Comparison of ENCODE assay signal across 26 cellular contexts in genomic region chr15:69018951-69019350, GRCh38. TPM values are rescaled to one million over a fixed set of nuclear protein-coding genes. Genes with fewer than 3 reads are reported as not detected.
DNase-seq lines count a peak whose midpoint lies in the region; ATAC-seq and TF ChIP-seq lines count a peak whose summit lies in the region.
"Had no signal": no experiment of that assay in that cellular context is flagged by ENCODE, and none has a peak within 500 bp of the region (broad histone marks: within the 10 kb centered on the region; RNA-seq: fewer than 3 reads in every experiment).

No MANE protein-coding gene starts in this region.

- H3K4me3 Mint-ChIP-seq in osteocyte (ENCODE audit: unreplicated experiment) = no peak overlapping the region
- H3K4me3 Mint-ChIP-seq: CD14-positive monocyte; CD4-positive, alpha-beta memory T cell; CD4-positive, CD25-positive, alpha-beta regulatory T cell; CD8-positive, alpha-beta memory T cell had no signal

- TF ChIP-seq POLR2A in esophagus muscularis mucosa (IDR thresholded peaks at IDR 0.05; ENCODE audit: low read depth) (no peak), transverse colon (IDR thresholded peaks at IDR 0.05) (no peak)

- no peak overlapping the region for H3K27ac Mint-ChIP-seq in osteocyte (ENCODE audit: unreplicated experiment)
- H3K27ac Mint-ChIP-seq: CD14-positive monocyte; CD4-positive, alpha-beta memory T cell; CD4-positive, CD25-positive, alpha-beta regulatory T cell; CD8-positive, alpha-beta memory T cell had no signal

- intact Hi-C loops in esophagus muscularis mucosa (cut with DNase I) (no loop called here), transverse colon (cut with DNase I; ENCODE audit: low total_unique reads) (no loop called here)

- no peak overlapping the region for H3K4me3 ChIP-seq in esophagus muscularis mucosa
- no peak overlapping the region for H3K4me3 ChIP-seq in lung
- no peak overlapping the region for H3K4me3 ChIP-seq in transverse colon
- H3K4me3 ChIP-seq: BLaER1, GM12878 had no signal

- H3K27me3 ChIP-seq in esophagus muscularis mucosa (peaks cover 0 to 12% (median 0%) of the 10 kb centered on the region in 4 donors), lung (ENCODE audit: control insufficient read depth, insufficient read depth) (no peaks in the 10 kb centered on the region), transverse colon (no peaks in the 10 kb centered on the region)
- H3K27me3 ChIP-seq: BE2C, BLaER1 had no signal

- H3K9me3 Mint-ChIP-seq in osteocyte (ENCODE audit: unreplicated experiment) = no peaks in the 10 kb centered on the region
- H3K9me3 Mint-ChIP-seq: CD8-positive, alpha-beta memory T cell had no signal

- TF ChIP-seq EP300 in esophagus muscularis mucosa (IDR thresholded peaks at IDR 0.05) (no peak), transverse colon (IDR thresholded peaks at IDR 0.05; ENCODE audit: low read depth) (no peak)

- DNase-seq in esophagus muscularis mucosa (ENCODE audit: extremely low spot score) = peak; percentile 70
- peak; percentile 25 for DNase-seq in lung (ENCODE audit: low spot score)
- DNase-seq in osteocyte (ENCODE audit: extremely low spot score, unreplicated experiment) = peak; percentile 59
- DNase-seq in transverse colon = no peak
- DNase-seq in activated CD4-positive, CD25-positive, alpha-beta regulatory T cell treated with anti-CD3 and anti-CD28 coated beads, Interleukin-2, amount 50 U/mL, for 72 hours = no peak
- DNase-seq: 8988T; ACHN; BE2C; C1 segment of cervical spinal cord; CD4-positive, alpha-beta memory T cell; CD4-positive, CD25-positive, alpha-beta regulatory T cell; CD8-positive, alpha-beta memory T cell; COR-L47; DMS 273 treated with DMSO at 0.1 percent for 48 hours; DMS153; DMS53; DMS79; DND-41; EL; GDM1 had no signal

- H3K36me3 ChIP-seq in esophagus muscularis mucosa (no peaks in the 10 kb centered on the region), lung (ENCODE audit: control insufficient read depth in 2 of 2, insufficient read depth in 2 of 2, low read length in 2 of 2) (no peaks in the 10 kb centered on the region), transverse colon (no peaks in the 10 kb centered on the region)
- H3K36me3 ChIP-seq: BE2C, BLaER1 had no signal

- H3K27me3 Mint-ChIP-seq in osteocyte (ENCODE audit: unreplicated experiment) = peaks cover 45% of the 10 kb centered on the region

- TF ChIP-seq CTCF in esophagus muscularis mucosa (IDR thresholded peaks at IDR 0.05) = no peak
- no peak for TF ChIP-seq CTCF in lung (IDR thresholded peaks at IDR 0.05; ENCODE audit: control extremely low read depth, extremely low read depth)
- TF ChIP-seq CTCF in osteocyte (IDR thresholded peaks at IDR 0.05) = no peak
- no peak for TF ChIP-seq CTCF in transverse colon (IDR thresholded peaks at IDR 0.05)

- 93% methylated on average over 6 of the region's 6 CpGs for WGBS in esophagus muscularis mucosa
- 93% methylated on average over 6 of the region's 6 CpGs for WGBS in lung, 2 donors
- WGBS in transverse colon (ENCODE audit: low coverage in 1 of 2), 2 donors = 63% methylated on average over 6 of the region's 6 CpGs; no CpG with 5 or more reads in 1 of the 2 donors

- no peaks in the 10 kb centered on the region for H3K9me3 ChIP-seq in esophagus muscularis mucosa
- no peaks in the 10 kb centered on the region for H3K9me3 ChIP-seq in lung (ENCODE audit: control insufficient read depth in 2 of 2, insufficient read depth in 1 of 2, low read length in 1 of 2)
- H3K9me3 ChIP-seq in transverse colon = no peaks in the 10 kb centered on the region
- H3K9me3 ChIP-seq: BE2C, BLaER1 had no signal

- no peaks in the 10 kb centered on the region for H3K36me3 Mint-ChIP-seq in osteocyte (ENCODE audit: unreplicated experiment)
- H3K36me3 Mint-ChIP-seq: CD14-positive monocyte; CD4-positive, alpha-beta memory T cell; CD4-positive, CD25-positive, alpha-beta regulatory T cell; CD8-positive, alpha-beta memory T cell had no signal

- no peaks in the 10 kb centered on the region for H3K4me1 ChIP-seq in esophagus muscularis mucosa
- H3K4me1 ChIP-seq in lung (ENCODE audit: control insufficient read depth in 2 of 2, insufficient read depth in 2 of 2, low read length in 2 of 2) = no peaks in the 10 kb centered on the region
- no peaks in the 10 kb centered on the region for H3K4me1 ChIP-seq in transverse colon

- in situ Hi-C loops in transverse colon (cut with MboI; ENCODE audit: low pct_ligation_motif_present in 1 of 4, low pct_unique_long_range_greater_than_20kb in 1 of 4, low sequenced_read_pairs in 3 of 4) = no loop called here

- H3K27ac ChIP-seq in esophagus muscularis mucosa (replicated peaks in 1 of 4) (no peak overlapping the region), lung (ENCODE audit: low read depth in 1 of 2, low read length in 1 of 2) (no peak overlapping the region), transverse colon (no peak overlapping the region)
- H3K27ac ChIP-seq: BLaER1 had no signal

- no peaks in the 10 kb centered on the region for H3K4me1 Mint-ChIP-seq in osteocyte (ENCODE audit: unreplicated experiment)
- H3K4me1 Mint-ChIP-seq: CD4-positive, alpha-beta memory T cell; CD4-positive, CD25-positive, alpha-beta regulatory T cell; CD8-positive, alpha-beta memory T cell had no signal

- ATAC-seq in lung (ENCODE audit: insufficient read depth, low FRiP score) = no peak
- ATAC-seq: GM12878 had no signal

RNA-seq across cellular contexts. Expression of gene NOX5, which starts 4.5 kb away (rescaled TPM):
- total RNA-seq in esophagus muscularis mucosa (under 1 TPM; under 0.01 to 0.66 (median 0.34) TPM), lung (under 1 TPM; 0.09 to 0.77 TPM), osteocyte (not detected in 2 replicates), transverse colon (under 1 TPM in 1 of 4 donors, not detected in 3; 0.27 TPM)
- polyA plus RNA-seq in lung = under 1 TPM; 0.03 to 0.08 TPM
- total RNA-seq: A673; CD4-positive, CD25-positive, alpha-beta regulatory T cell; CD8-positive, alpha-beta memory T cell; Daoy; G401; GM12878 had no signal
- polyA plus RNA-seq: CD14-positive monocyte; CD4-positive, alpha-beta memory T cell; CD4-positive, CD25-positive, alpha-beta regulatory T cell; CD8-positive, alpha-beta memory T cell; GM12878 had no signal

Comparison
In these comparisons a context has a peak if more than half of its experiments do, and no peak if none do; other contexts are left out.
1. DNase-seq: peak in esophagus muscularis mucosa (single experiment), lung (single experiment) and osteocyte (single experiment); none in transverse colon (single experiment) and activated CD4-positive, CD25-positive, alpha-beta regulatory T cell treated with anti-CD3 and anti-CD28 coated beads, Interleukin-2, amount 50 U/mL, for 72 hours (single experiment).